ENCODE assay signal across 10 cellular contexts in the genomic region with DNA sequence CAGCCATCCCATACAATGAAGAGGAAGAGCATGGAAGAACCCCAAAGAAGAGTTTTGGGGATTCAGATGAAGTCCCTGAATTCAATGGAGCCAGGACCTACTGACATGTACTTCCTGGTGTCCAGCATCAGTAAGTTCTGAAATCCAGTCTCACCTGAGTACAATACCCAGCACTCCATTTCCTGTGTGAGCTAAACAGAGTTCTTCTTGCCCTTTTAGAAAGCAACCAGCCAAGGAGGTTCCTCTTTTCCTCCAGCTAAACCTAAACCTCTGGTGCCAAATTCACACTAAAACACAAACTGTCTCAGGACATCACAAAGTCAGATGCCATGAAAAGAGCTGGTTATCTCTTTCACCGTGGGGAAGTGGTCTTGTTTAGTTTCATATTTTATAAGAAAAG.
"Had no signal": no experiment of that assay in that cellular context is flagged by ENCODE, and none has a peak within 500 bp of the region (broad histone marks: within the 10 kb centered on the region; RNA-seq: fewer than 3 reads in every experiment).

No MANE protein-coding gene starts in this region.

- H3K9me3 Mint-ChIP-seq: activated CD4-positive, alpha-beta memory T cell treated with anti-CD3 and anti-CD28 coated beads for 36 hours; mesothelial cell of epicardium had no signal

- DNase-seq: activated CD4-positive, alpha-beta memory T cell treated with anti-CD3 and anti-CD28 coated beads for 36 hours; activated naive CD4-positive, alpha-beta T cell; aorta; dorsolateral prefrontal cortex; hippocampal formation; kidney glomerular epithelial cell; ovary; stimulated activated CD4-positive, alpha-beta T cell treated with anti-CD3 and anti-CD28 coated beads, Interleukin-4, amount 100 ng/mL, for 4 hours had no signal

- H3K27ac Mint-ChIP-seq: activated CD4-positive, alpha-beta memory T cell treated with anti-CD3 and anti-CD28 coated beads for 36 hours; mesothelial cell of epicardium had no signal

- H3K4me3 Mint-ChIP-seq: activated CD4-positive, alpha-beta memory T cell treated with anti-CD3 and anti-CD28 coated beads for 36 hours; mesothelial cell of epicardium; neural crest cell had no signal

- H3K36me3 Mint-ChIP-seq: activated CD4-positive, alpha-beta memory T cell treated with anti-CD3 and anti-CD28 coated beads for 36 hours; mesothelial cell of epicardium had no signal
